1 cellular context compared by ENCODE assay signal in genomic region chr6:44480097-44480539, GRCh38.
A peak's percentile ranks its signal among the peaks of the same experiment; 100 is the strongest.
TF ChIP-seq lines count a peak whose summit lies in the region.

No MANE protein-coding gene starts in this region.

TF ChIP-seq in K562, 482 proteins besides CTCF, POLR2A, EP300 and RAD21:
- TF ChIP-seq, protein P1, sequence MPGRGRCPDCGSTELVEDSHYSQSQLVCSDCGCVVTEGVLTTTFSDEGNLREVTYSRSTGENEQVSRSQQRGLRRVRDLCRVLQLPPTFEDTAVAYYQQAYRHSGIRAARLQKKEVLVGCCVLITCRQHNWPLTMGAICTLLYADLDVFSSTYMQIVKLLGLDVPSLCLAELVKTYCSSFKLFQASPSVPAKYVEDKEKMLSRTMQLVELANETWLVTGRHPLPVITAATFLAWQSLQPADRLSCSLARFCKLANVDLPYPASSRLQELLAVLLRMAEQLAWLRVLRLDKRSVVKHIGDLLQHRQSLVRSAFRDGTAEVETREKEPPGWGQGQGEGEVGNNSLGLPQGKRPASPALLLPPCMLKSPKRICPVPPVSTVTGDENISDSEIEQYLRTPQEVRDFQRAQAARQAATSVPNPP (IDR thresholded peaks at IDR 0.05; ENCODE audit: borderline replicate concordance, insufficient read depth, insufficient read length), result no peak
- TF ChIP-seq CBX2 (IDR thresholded peaks at IDR 0.05; ENCODE audit: insufficient read depth, low read length, poor library complexity, severe bottlenecking) (peak; percentile 21), MAFF (IDR thresholded peaks at IDR 0.05; ENCODE audit: low read length) (no peak)
